Comparison of ENCODE assay signal across 1 cellular context in the genomic region with DNA sequence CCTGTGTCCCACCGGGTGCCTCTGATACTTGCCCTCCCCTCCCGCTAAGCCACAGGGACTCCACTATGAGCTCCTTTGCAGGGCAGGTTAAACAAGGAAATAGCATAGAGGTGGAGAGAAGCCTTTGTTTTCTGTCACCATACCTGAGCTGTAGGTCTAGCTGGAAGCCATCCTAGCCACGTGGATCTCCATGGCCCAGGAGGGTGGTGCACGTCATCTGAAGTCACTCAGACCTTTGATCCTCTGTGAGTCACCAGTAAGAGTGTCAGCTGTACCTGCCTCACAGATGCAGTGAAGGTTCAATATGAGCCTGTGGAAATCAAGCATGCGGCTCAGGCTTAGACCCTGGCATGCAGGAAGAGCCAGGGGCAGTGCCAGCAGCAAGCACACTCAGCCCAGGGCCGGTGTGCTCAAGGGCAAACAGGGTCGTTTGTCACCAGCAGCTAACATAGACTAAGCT.
A peak's percentile ranks its signal among the peaks of the same experiment; 100 is the strongest.
TF ChIP-seq lines count a peak whose summit lies in the region.

No MANE protein-coding gene starts in this region.

TF ChIP-seq in HepG2, 621 proteins besides CTCF, POLR2A, EP300 and RAD21 (continued from another document and continues in another):
- TF ChIP-seq, protein P1, sequence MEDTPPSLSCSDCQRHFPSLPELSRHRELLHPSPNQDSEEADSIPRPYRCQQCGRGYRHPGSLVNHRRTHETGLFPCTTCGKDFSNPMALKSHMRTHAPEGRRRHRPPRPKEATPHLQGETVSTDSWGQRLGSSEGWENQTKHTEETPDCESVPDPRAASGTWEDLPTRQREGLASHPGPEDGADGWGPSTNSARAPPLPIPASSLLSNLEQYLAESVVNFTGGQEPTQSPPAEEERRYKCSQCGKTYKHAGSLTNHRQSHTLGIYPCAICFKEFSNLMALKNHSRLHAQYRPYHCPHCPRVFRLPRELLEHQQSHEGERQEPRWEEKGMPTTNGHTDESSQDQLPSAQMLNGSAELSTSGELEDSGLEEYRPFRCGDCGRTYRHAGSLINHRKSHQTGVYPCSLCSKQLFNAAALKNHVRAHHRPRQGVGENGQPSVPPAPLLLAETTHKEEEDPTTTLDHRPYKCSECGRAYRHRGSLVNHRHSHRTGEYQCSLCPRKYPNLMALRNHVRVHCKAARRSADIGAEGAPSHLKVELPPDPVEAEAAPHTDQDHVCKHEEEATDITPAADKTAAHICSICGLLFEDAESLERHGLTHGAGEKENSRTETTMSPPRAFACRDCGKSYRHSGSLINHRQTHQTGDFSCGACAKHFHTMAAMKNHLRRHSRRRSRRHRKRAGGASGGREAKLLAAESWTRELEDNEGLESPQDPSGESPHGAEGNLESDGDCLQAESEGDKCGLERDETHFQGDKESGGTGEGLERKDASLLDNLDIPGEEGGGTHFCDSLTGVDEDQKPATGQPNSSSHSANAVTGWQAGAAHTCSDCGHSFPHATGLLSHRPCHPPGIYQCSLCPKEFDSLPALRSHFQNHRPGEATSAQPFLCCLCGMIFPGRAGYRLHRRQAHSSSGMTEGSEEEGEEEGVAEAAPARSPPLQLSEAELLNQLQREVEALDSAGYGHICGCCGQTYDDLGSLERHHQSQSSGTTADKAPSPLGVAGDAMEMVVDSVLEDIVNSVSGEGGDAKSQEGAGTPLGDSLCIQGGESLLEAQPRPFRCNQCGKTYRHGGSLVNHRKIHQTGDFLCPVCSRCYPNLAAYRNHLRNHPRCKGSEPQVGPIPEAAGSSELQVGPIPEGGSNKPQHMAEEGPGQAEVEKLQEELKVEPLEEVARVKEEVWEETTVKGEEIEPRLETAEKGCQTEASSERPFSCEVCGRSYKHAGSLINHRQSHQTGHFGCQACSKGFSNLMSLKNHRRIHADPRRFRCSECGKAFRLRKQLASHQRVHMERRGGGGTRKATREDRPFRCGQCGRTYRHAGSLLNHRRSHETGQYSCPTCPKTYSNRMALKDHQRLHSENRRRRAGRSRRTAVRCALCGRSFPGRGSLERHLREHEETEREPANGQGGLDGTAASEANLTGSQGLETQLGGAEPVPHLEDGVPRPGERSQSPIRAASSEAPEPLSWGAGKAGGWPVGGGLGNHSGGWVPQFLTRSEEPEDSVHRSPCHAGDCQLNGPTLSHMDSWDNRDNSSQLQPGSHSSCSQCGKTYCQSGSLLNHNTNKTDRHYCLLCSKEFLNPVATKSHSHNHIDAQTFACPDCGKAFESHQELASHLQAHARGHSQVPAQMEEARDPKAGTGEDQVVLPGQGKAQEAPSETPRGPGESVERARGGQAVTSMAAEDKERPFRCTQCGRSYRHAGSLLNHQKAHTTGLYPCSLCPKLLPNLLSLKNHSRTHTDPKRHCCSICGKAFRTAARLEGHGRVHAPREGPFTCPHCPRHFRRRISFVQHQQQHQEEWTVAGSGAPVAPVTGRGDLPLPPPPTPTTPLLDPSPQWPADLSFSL (CRISPR knock-in tag; IDR thresholded peaks at IDR 0.05): no peak
- TF ChIP-seq PTBP1 (IDR thresholded peaks at IDR 0.05; ENCODE audit: low read depth, low read length, poor library complexity, severe bottlenecking) (no peak), MIXL1 (CRISPR knock-in tag; IDR thresholded peaks at IDR 0.05) (peak; percentile 70), ZNF7 (CRISPR knock-in tag; IDR thresholded peaks at IDR 0.05) (no peak), ATF1 (CRISPR knock-in tag; IDR thresholded peaks at IDR 0.05) (peak; percentile 69; the same call in 1 of the 2 replicates), KDM5B (CRISPR knock-in tag; IDR thresholded peaks at IDR 0.05; ENCODE audit: borderline replicate concordance) (no peak), ZKSCAN8 (CRISPR knock-in tag; IDR thresholded peaks at IDR 0.05; ENCODE audit: borderline replicate concordance) (no peak), SCMH1 (CRISPR knock-in tag; IDR thresholded peaks at IDR 0.05; ENCODE audit: borderline replicate concordance) (no peak), JDP2 (CRISPR knock-in tag; IDR thresholded peaks at IDR 0.05; ENCODE audit: borderline replicate concordance) (no peak), NR2F1 (CRISPR knock-in tag; IDR thresholded peaks at IDR 0.05) (peak; percentile 32 to 36; a peak in 3 of 4 replicates), MED1 (CRISPR knock-in tag; IDR thresholded peaks at IDR 0.05) (peak; percentile 76), ZNF33B (CRISPR knock-in tag; IDR thresholded peaks at IDR 0.05) (no peak), ZNF552 (CRISPR knock-in tag; IDR thresholded peaks at IDR 0.05; ENCODE audit: borderline replicate concordance) (no peak), TEAD2 (CRISPR knock-in tag; IDR thresholded peaks at IDR 0.05) (no peak), ZNF460 (CRISPR knock-in tag; IDR thresholded peaks at IDR 0.05; ENCODE audit: borderline replicate concordance) (no peak), XBP1 (CRISPR knock-in tag; IDR thresholded peaks at IDR 0.05) (0 out of 2 replicates have a peak, but pooled peaks have one; percentile 27), ZNF260 (CRISPR knock-in tag; IDR thresholded peaks at IDR 0.05; ENCODE audit: borderline replicate concordance, low read depth) (no peak), ARNT (IDR thresholded peaks at IDR 0.05) (no peak)
- TF ChIP-seq, protein P2, sequence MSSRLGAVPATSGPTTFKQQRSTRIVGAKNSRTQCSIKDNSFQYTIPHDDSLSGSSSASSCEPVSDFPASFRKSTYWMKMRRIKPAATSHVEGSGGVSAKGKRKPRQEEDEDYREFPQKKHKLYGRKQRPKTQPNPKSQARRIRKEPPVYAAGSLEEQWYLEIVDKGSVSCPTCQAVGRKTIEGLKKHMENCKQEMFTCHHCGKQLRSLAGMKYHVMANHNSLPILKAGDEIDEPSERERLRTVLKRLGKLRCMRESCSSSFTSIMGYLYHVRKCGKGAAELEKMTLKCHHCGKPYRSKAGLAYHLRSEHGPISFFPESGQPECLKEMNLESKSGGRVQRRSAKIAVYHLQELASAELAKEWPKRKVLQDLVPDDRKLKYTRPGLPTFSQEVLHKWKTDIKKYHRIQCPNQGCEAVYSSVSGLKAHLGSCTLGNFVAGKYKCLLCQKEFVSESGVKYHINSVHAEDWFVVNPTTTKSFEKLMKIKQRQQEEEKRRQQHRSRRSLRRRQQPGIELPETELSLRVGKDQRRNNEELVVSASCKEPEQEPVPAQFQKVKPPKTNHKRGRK (CRISPR knock-in tag; IDR thresholded peaks at IDR 0.05): no peak
- TF ChIP-seq, protein P3, sequence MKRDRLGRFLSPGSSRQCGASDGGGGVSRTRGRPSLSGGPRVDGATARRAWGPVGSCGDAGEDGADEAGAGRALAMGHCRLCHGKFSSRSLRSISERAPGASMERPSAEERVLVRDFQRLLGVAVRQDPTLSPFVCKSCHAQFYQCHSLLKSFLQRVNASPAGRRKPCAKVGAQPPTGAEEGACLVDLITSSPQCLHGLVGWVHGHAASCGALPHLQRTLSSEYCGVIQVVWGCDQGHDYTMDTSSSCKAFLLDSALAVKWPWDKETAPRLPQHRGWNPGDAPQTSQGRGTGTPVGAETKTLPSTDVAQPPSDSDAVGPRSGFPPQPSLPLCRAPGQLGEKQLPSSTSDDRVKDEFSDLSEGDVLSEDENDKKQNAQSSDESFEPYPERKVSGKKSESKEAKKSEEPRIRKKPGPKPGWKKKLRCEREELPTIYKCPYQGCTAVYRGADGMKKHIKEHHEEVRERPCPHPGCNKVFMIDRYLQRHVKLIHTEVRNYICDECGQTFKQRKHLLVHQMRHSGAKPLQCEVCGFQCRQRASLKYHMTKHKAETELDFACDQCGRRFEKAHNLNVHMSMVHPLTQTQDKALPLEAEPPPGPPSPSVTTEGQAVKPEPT (CRISPR knock-in tag; IDR thresholded peaks at IDR 0.05; ENCODE audit: low read depth): no peak
- TF ChIP-seq, protein P4, sequence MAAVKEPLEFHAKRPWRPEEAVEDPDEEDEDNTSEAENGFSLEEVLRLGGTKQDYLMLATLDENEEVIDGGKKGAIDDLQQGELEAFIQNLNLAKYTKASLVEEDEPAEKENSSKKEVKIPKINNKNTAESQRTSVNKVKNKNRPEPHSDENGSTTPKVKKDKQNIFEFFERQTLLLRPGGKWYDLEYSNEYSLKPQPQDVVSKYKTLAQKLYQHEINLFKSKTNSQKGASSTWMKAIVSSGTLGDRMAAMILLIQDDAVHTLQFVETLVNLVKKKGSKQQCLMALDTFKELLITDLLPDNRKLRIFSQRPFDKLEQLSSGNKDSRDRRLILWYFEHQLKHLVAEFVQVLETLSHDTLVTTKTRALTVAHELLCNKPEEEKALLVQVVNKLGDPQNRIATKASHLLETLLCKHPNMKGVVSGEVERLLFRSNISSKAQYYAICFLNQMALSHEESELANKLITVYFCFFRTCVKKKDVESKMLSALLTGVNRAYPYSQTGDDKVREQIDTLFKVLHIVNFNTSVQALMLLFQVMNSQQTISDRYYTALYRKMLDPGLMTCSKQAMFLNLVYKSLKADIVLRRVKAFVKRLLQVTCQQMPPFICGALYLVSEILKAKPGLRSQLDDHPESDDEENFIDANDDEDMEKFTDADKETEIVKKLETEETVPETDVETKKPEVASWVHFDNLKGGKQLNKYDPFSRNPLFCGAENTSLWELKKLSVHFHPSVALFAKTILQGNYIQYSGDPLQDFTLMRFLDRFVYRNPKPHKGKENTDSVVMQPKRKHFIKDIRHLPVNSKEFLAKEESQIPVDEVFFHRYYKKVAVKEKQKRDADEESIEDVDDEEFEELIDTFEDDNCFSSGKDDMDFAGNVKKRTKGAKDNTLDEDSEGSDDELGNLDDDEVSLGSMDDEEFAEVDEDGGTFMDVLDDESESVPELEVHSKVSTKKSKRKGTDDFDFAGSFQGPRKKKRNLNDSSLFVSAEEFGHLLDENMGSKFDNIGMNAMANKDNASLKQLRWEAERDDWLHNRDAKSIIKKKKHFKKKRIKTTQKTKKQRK (IDR thresholded peaks at IDR 0.05; ENCODE audit: low read length): no peak
- TF ChIP-seq, protein P5, sequence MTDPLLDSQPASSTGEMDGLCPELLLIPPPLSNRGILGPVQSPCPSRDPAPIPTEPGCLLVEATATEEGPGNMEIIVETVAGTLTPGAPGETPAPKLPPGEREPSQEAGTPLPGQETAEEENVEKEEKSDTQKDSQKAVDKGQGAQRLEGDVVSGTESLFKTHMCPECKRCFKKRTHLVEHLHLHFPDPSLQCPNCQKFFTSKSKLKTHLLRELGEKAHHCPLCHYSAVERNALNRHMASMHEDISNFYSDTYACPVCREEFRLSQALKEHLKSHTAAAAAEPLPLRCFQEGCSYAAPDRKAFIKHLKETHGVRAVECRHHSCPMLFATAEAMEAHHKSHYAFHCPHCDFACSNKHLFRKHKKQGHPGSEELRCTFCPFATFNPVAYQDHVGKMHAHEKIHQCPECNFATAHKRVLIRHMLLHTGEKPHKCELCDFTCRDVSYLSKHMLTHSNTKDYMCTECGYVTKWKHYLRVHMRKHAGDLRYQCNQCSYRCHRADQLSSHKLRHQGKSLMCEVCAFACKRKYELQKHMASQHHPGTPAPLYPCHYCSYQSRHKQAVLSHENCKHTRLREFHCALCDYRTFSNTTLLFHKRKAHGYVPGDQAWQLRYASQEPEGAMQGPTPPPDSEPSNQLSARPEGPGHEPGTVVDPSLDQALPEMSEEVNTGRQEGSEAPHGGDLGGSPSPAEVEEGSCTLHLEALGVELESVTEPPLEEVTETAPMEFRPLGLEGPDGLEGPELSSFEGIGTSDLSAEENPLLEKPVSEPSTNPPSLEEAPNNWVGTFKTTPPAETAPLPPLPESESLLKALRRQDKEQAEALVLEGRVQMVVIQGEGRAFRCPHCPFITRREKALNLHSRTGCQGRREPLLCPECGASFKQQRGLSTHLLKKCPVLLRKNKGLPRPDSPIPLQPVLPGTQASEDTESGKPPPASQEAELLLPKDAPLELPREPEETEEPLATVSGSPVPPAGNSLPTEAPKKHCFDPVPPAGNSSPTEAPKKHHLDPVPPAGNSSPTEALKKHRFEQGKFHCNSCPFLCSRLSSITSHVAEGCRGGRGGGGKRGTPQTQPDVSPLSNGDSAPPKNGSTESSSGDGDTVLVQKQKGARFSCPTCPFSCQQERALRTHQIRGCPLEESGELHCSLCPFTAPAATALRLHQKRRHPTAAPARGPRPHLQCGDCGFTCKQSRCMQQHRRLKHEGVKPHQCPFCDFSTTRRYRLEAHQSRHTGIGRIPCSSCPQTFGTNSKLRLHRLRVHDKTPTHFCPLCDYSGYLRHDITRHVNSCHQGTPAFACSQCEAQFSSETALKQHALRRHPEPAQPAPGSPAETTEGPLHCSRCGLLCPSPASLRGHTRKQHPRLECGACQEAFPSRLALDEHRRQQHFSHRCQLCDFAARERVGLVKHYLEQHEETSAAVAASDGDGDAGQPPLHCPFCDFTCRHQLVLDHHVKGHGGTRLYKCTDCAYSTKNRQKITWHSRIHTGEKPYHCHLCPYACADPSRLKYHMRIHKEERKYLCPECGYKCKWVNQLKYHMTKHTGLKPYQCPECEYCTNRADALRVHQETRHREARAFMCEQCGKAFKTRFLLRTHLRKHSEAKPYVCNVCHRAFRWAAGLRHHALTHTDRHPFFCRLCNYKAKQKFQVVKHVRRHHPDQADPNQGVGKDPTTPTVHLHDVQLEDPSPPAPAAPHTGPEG (CRISPR knock-in tag; IDR thresholded peaks at IDR 0.05): no peak
- TF ChIP-seq, protein P6, sequence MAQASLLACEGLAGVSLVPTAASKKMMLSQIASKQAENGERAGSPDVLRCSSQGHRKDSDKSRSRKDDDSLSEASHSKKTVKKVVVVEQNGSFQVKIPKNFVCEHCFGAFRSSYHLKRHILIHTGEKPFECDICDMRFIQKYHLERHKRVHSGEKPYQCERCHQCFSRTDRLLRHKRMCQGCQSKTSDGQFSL (CRISPR knock-in tag; IDR thresholded peaks at IDR 0.05): no peak
- TF ChIP-seq, protein P7, sequence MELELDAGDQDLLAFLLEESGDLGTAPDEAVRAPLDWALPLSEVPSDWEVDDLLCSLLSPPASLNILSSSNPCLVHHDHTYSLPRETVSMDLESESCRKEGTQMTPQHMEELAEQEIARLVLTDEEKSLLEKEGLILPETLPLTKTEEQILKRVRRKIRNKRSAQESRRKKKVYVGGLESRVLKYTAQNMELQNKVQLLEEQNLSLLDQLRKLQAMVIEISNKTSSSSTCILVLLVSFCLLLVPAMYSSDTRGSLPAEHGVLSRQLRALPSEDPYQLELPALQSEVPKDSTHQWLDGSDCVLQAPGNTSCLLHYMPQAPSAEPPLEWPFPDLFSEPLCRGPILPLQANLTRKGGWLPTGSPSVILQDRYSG (CRISPR knock-in tag; IDR thresholded peaks at IDR 0.05): no peak
- TF ChIP-seq, protein P8, sequence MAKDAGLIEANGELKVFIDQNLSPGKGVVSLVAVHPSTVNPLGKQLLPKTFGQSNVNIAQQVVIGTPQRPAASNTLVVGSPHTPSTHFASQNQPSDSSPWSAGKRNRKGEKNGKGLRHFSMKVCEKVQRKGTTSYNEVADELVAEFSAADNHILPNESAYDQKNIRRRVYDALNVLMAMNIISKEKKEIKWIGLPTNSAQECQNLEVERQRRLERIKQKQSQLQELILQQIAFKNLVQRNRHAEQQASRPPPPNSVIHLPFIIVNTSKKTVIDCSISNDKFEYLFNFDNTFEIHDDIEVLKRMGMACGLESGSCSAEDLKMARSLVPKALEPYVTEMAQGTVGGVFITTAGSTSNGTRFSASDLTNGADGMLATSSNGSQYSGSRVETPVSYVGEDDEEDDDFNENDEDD (CRISPR knock-in tag; IDR thresholded peaks at IDR 0.05; ENCODE audit: borderline replicate concordance): peak; percentile 77
